ENCODE assay signal across 23 cellular contexts in genomic region chr1:208709981-208710380, GRCh38.
A peak's percentile ranks its signal among the peaks of the same experiment; 100 is the strongest.
DNase-seq lines count a peak whose midpoint lies in the region; FAIRE-seq and TF ChIP-seq lines count a peak whose summit lies in the region.
"Had no signal": no experiment of that assay in that cellular context is flagged by ENCODE, and none has a peak within 500 bp of the region (broad histone marks: within the 10 kb centered on the region; RNA-seq: fewer than 3 reads in every experiment).

No MANE protein-coding gene starts in this region.

- H3K4me3 ChIP-seq in HEK293 (ENCODE audit: low read depth, low read length) (no peak overlapping the region), keratinocyte (ENCODE audit: control insufficient read depth in 2 of 3, extremely low read depth in 1 of 3, insufficient read depth in 2 of 3, low read depth in 1 of 3, low read length in 3 of 3) (no peak overlapping the region)
- H3K4me3 ChIP-seq: A549; BLaER1 treated with 17β-estradiol and CSF1 and Interleukin-3, amounts not matched to agents 10 nM and 100 nM; HAP-1 had no signal

- H3K79me2 ChIP-seq in keratinocyte (ENCODE audit: control insufficient read depth, insufficient read depth, low read length): no peaks in the 10 kb centered on the region

- CTCF ChIA-PET in HEK293 (lab: Yijun Ruan, JAX): no interaction called here

- no peaks in the 10 kb centered on the region for H3K4me1 ChIP-seq in HEK293 (ENCODE audit: control insufficient read depth, insufficient read depth, low read length)
- H3K4me1 ChIP-seq in keratinocyte (ENCODE audit: control insufficient read depth, extremely low read depth, insufficient read depth, low read length): no peaks in the 10 kb centered on the region
- H3K4me1 ChIP-seq: A549, BE2C, HAP-1 had no signal

- H3K36me3 ChIP-seq in HEK293 (ENCODE audit: control insufficient read depth in 2 of 2, insufficient read depth in 1 of 2, low read length in 2 of 2): no peaks in the 10 kb centered on the region
- H3K36me3 ChIP-seq in keratinocyte (ENCODE audit: control insufficient read depth in 2 of 2, extremely low read depth in 1 of 2, insufficient read depth in 2 of 2, low read length in 2 of 2): no peaks in the 10 kb centered on the region
- H3K36me3 ChIP-seq: BE2C; BLaER1 treated with 17β-estradiol and CSF1 and Interleukin-3, amounts not matched to agents 10 nM and 100 nM; HAP-1 had no signal

- FAIRE-seq in keratinocyte (lab: Jason Lieb, UNC): peak; percentile 53
- FAIRE-seq: GM12891, GM18507, H54 had no signal

- H3K9me1 ChIP-seq in keratinocyte (ENCODE audit: control insufficient read depth, extremely low read depth, insufficient read depth, low read length): no peaks in the 10 kb centered on the region

- H3K9ac ChIP-seq in keratinocyte (ENCODE audit: control insufficient read depth, extremely low read depth, insufficient read depth, low read length): no peak overlapping the region
- H3K9ac ChIP-seq: BLaER1 treated with 17β-estradiol and CSF1 and Interleukin-3, amounts not matched to agents 10 nM and 100 nM had no signal

- no peaks in the 10 kb centered on the region for H3K9me3 ChIP-seq in HEK293 (ENCODE audit: control insufficient read depth, insufficient read depth, low read depth, low read length)
- no peaks in the 10 kb centered on the region for H3K9me3 ChIP-seq in keratinocyte (ENCODE audit: control insufficient read depth, low read depth, low read length)
- H3K9me3 ChIP-seq: A549; BE2C; BLaER1 treated with 17β-estradiol and CSF1 and Interleukin-3, amounts not matched to agents 10 nM and 100 nM; HAP-1 had no signal

- no peaks in the 10 kb centered on the region for H3K27me3 ChIP-seq in keratinocyte (ENCODE audit: control insufficient read depth, extremely low read depth, insufficient read depth, low read length)
- H3K27me3 ChIP-seq: BE2C; BLaER1 treated with 17β-estradiol and CSF1 and Interleukin-3, amounts not matched to agents 10 nM and 100 nM had no signal

- DNase-seq in M059J (ENCODE audit: low read depth) (peak; percentile 3), keratinocyte (ENCODE audit: low read depth, low spot score) (no peak), NOMO-1 treated with dmso at 0.1 percent for 144 hours (lab: John Stamatoyannopoulos, UW; ENCODE audit: unreplicated experiment) (no peak), NCI-H2196 (lab: John Stamatoyannopoulos, UW; ENCODE audit: unreplicated experiment) (no peak)
- no peak for DNase-seq in activated CD4-positive, alpha-beta T cell treated with anti-CD3 and anti-CD28 coated beads for 1 hour
- DNase-seq: 8988T; ACHN; AML-193; BE2C; CD4-positive, alpha-beta T cell; CD8-positive, alpha-beta memory T cell; DMS 273 treated with DMSO at 0.1 percent for 48 hours; DMS79; EL; GDM1; GOT3 had no signal

- H3K27ac ChIP-seq in HEK293 (ENCODE audit: extremely low read depth, low read depth, low read length) (no peak overlapping the region), keratinocyte (ENCODE audit: control insufficient read depth, insufficient read depth, low read length) (no peak overlapping the region)
- H3K27ac ChIP-seq: A549; BLaER1 treated with 17β-estradiol and CSF1 and Interleukin-3, amounts not matched to agents 10 nM and 100 nM had no signal

- H4K20me1 ChIP-seq in keratinocyte (ENCODE audit: control insufficient read depth, extremely low read depth, insufficient read depth, low read length): no peaks in the 10 kb centered on the region
- H4K20me1 ChIP-seq: BLaER1 treated with 17β-estradiol and CSF1 and Interleukin-3, amounts not matched to agents 10 nM and 100 nM had no signal

- dilution Hi-C loops in keratinocyte (cut with MboI; ENCODE audit: extremely low pct_ligation_motif_present, low sequenced_read_pairs): no loop called here

- H2AFZ ChIP-seq in keratinocyte (ENCODE audit: control insufficient read depth, low read length): no peak overlapping the region

- no peak overlapping the region for H3K4me2 ChIP-seq in keratinocyte (ENCODE audit: control insufficient read depth, extremely low read depth, insufficient read depth, low read depth, low read length)
- H3K4me2 ChIP-seq: A549; BLaER1 treated with 17β-estradiol and CSF1 and Interleukin-3, amounts not matched to agents 10 nM and 100 nM had no signal

- TF ChIP-seq CTCF in HEK293 (tag by site-specific recombination; IDR thresholded peaks at IDR 0.05) (no peak), keratinocyte (optimal IDR thresholded peaks at IDR 0.05 in 1 of 3, IDR thresholded peaks at IDR 0.05 in 1 of 3, conservative IDR thresholded peaks at IDR 0.05 in 1 of 3; ENCODE audit: extremely low read depth in 1 of 3, insufficient read depth in 2 of 3, low read length in 3 of 3) (no peak)

- POLR2A ChIA-PET in HEK293 (lab: Yijun Ruan, JAX): no interaction called here

TF ChIP-seq in HEK293, 187 proteins besides CTCF, POLR2A, EP300 and RAD21:
- TF ChIP-seq MYNN (tag by site-specific recombination; IDR thresholded peaks at IDR 0.05; ENCODE audit: borderline replicate concordance): no peak
- TF ChIP-seq ZNF610 (tag by site-specific recombination; IDR thresholded peaks at IDR 0.05; ENCODE audit: borderline replicate concordance): no peak
- TF ChIP-seq ZBTB17 (tag by site-specific recombination; IDR thresholded peaks at IDR 0.05): peak; percentile 60; the same call in 1 of the 2 replicates
